9 cellular contexts compared by ENCODE assay signal in the genomic region with DNA sequence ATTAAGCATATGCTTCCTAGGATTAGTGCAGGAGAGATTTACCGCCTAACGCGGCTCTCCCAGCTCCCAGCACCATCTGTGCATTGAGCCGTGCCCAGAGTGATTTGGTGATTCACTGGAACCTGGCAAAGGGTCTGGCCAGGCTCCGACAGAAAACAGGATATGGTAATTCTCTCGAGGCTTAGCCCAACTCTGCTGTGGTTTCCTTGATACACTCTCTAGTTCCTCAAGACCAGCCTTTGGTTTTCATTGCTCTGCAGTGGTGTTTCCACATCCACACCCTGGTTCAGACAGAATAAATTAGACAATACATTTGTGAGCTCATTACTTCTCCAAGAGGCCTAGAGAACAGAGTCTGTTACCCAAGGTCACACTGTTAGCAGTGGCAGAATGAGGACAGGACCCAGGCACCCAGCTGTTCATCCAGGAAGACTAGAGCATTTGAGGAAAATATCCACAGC. TPM values are rescaled to one million over a fixed set of nuclear protein-coding genes. Genes with fewer than 3 reads are reported as not detected.
A peak's percentile ranks its signal among the peaks of the same experiment; 100 is the strongest.
DNase-seq lines count a peak whose midpoint lies in the region; ATAC-seq, FAIRE-seq and TF ChIP-seq lines count a peak whose summit lies in the region.
"Had no signal": no experiment of that assay in that cellular context is flagged by ENCODE, and none has a peak within 500 bp of the region (broad histone marks: within the 10 kb centered on the region; RNA-seq: fewer than 3 reads in every experiment).

No MANE protein-coding gene starts in this region.

- H3K9ac ChIP-seq in SK-N-SH = no peak overlapping the region

- no peak for TF ChIP-seq RAD21 in SK-N-SH (IDR thresholded peaks at IDR 0.05; ENCODE audit: low read length)

- H2AFZ ChIP-seq in SK-N-SH (ENCODE audit: low read depth) = no peak overlapping the region

- in situ Hi-C loops in Caki2 (cut with HindIII; ENCODE audit: low pct_unique_long_range_greater_than_20kb, low sequenced_read_pairs) = no loop called here

- intact Hi-C loops in pancreas (cut with DNase I) = no loop called here

- CTCF ChIA-PET in SK-N-SH (lab: Yijun Ruan, JAX) = interaction anchor here (0.7 kb wide), 1 partner anchor 54 kb away, joined by 3 read pairs; no protein-coding TSS in a partner anchor

- H3K4me3 ChIP-seq in SK-N-SH (ENCODE audit: low read depth in 2 of 2, low read length in 1 of 2) (no peak overlapping the region), pancreas (no peak overlapping the region)
- H3K4me3 ChIP-seq: tibial nerve had no signal

- H3K4me2 ChIP-seq in SK-N-SH = no peak overlapping the region

- no peaks in the 10 kb centered on the region for H3K79me2 ChIP-seq in SK-N-SH (ENCODE audit: insufficient read depth)

- H3K4me1 ChIP-seq in SK-N-SH (ENCODE audit: control insufficient read depth in 1 of 2, insufficient read depth in 2 of 2, low read depth in 1 of 2, low read length in 1 of 2) (no peaks in the 10 kb centered on the region; a peak in 1 of 4 replicates), pancreas (no peaks in the 10 kb centered on the region)

- POLR2A ChIA-PET in SK-N-SH (lab: Yijun Ruan, JAX) = no interaction called here

- H3F3A ChIP-seq in SK-N-SH (replicated peaks; ENCODE audit: insufficient read depth) = no peaks in the 10 kb centered on the region

- H3K27ac ChIP-seq in SK-N-SH (ENCODE audit: low read depth in 2 of 2, low read length in 1 of 2) = no peak overlapping the region
- H3K27ac ChIP-seq in pancreas = no peak overlapping the region
- H3K27ac ChIP-seq: tibial nerve had no signal

- H4K20me1 ChIP-seq in SK-N-SH (ENCODE audit: insufficient read depth) = no peaks in the 10 kb centered on the region

- DNase-seq in Caki2 (ENCODE audit: low read depth) (peak; percentile 63), GM19239 (ENCODE audit: insufficient read length, low spot score) (peak; percentile 31), SK-N-SH (no peak), dedifferentiated amniotic fluid mesenchymal stem cell (ENCODE audit: extremely low spot score) (peak; percentile 47), pancreas (peak in 1 of 6 donors; percentile 30), GM20000 (ENCODE audit: low spot score) (no peak)

- H3K36me3 ChIP-seq in SK-N-SH (replicated peaks in 1 of 2; ENCODE audit: control insufficient read depth in 1 of 2, insufficient read depth in 2 of 2, low read length in 1 of 2) (no peaks in the 10 kb centered on the region), pancreas (no peaks in the 10 kb centered on the region)
- H3K36me3 ChIP-seq: tibial nerve had no signal

- WGBS in SK-N-SH (ENCODE audit: low lambda C conversion rate) = 52% methylated on average over 6 of the region's 6 CpGs
- WGBS in pancreas, 2 donors = 64 to 66% methylated on average over 6 of the region's 6 CpGs

- H3K27me3 ChIP-seq in SK-N-SH (ENCODE audit: insufficient read depth) (no peaks in the 10 kb centered on the region; the same call in 1 of the 2 replicates), pancreas (no peaks in the 10 kb centered on the region)
- H3K27me3 ChIP-seq: tibial nerve had no signal

- TF ChIP-seq CTCF in SK-N-SH (IDR thresholded peaks at IDR 0.05) (no peak), pancreas (IDR thresholded peaks at IDR 0.05) (no peak), GM20000 (IDR thresholded peaks at IDR 0.05; ENCODE audit: extremely low read depth, missing control alignments) (no peak)

- no peaks in the 10 kb centered on the region for H3K9me3 ChIP-seq in SK-N-SH
- no peaks in the 10 kb centered on the region for H3K9me3 ChIP-seq in pancreas
- H3K9me3 ChIP-seq: tibial nerve had no signal

- peak; percentile 78 for FAIRE-seq in GM19239 (lab: Jason Lieb, UNC)
- no peak for FAIRE-seq in pancreas (lab: Jason Lieb, UNC)

- TF ChIP-seq EP300 in SK-N-SH (IDR thresholded peaks at IDR 0.05; ENCODE audit: borderline replicate concordance in 1 of 2, low read depth in 1 of 2, low read length in 1 of 2) = no peak

- peak; percentile 83 for ATAC-seq in HG03457 (IDR thresholded peaks at IDR 0.05; ENCODE audit: unreplicated experiment)
- ATAC-seq in pancreas = peak; percentile 35 to 77 (median 65)
- no peak for ATAC-seq in GM18520 (IDR thresholded peaks at IDR 0.05; ENCODE audit: unreplicated experiment)

- H3K9me2 ChIP-seq in SK-N-SH = no peaks in the 10 kb centered on the region

TF ChIP-seq in SK-N-SH, 30 proteins besides CTCF, POLR2A, EP300 and RAD21:
- TF ChIP-seq TCF12 (IDR thresholded peaks at IDR 0.05) = peak; percentile 26
- TF ChIP-seq GATA2 (CRISPR knock-in tag; IDR thresholded peaks at IDR 0.05) = no peak
TF ChIP-seq in SK-N-SH: peak in this region for 1.

RNA-seq across cellular contexts. Expression of a gene that starts 23.0 kb away (rescaled TPM):
- 40.4 and 48.9 TPM in 2 replicates for total RNA-seq in Caki2 (2014; rRNA removed; shearing (Covaris generic); ENCODE audit: low replicate concordance)
- polyA plus RNA-seq in SK-N-SH (2012; rRNA removed) = 36.3 and 45.1 TPM in 2 replicates
- polyA plus RNA-seq in SK-N-SH (2012; cell fraction: cytosol; rRNA removed) = 55.8 and 59.9 TPM in 2 replicates
- 11.6 and 25.2 TPM in 2 replicates for polyA plus RNA-seq in SK-N-SH (2012; cell fraction: nucleus; rRNA removed)
- 10 to 100 TPM; 35.2 to 71.2 (median 55.5) TPM for total RNA-seq in pancreas
- polyA plus RNA-seq in pancreas = 10 to 100 TPM in 1 of 2 donors, 1 to 10 TPM in 1; 8.7 to 18.1 TPM

Comparison
In these comparisons a context has a peak if more than half of its experiments do, and no peak if none do; other contexts are left out.
1. DNase-seq: peak in Caki2 (single experiment), GM19239 (single experiment) and dedifferentiated amniotic fluid mesenchymal stem cell (single experiment); none in SK-N-SH (single experiment) and GM20000 (single experiment).